ENCODE assay signal across 9 cellular contexts in the genomic region with DNA sequence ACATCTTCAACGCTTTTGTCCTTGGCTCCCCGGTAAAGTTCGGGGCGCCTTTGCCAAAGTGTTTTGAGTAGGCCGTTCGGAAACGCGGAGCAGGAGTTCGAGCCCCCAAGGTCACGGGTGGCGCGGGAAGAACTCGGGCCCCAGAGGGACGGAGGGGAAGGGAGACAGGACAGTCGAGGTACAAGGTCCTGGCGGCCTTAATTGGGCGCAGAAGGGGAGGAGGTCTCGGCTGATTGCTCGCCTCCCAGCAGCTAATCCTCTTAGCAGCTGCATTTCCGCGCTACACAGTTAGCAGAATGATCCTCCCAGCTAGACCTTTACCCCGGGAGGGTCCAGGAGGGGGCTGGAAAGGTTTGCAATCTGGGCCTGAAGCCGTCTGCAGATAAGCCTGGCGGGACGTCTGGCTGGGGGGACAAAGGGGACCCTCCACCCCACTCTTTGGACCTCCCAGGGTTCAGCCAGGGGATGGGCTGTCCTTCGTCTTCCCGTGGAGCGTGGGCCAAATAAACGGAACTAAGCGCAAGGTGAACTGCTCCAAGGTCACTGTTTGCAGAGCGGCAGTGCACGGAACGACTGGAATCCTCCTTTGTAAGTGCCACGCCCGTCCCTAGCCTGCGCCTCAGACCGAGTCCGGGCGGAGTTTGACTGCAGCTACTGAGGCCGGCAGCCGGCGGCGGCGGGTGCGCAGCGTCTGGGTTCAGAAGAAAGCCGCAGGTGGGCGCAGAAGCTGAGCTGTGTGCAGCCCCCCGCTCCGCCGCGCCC. TPM values are rescaled to one million over a fixed set of nuclear protein-coding genes. Genes with fewer than 3 reads are reported as not detected.
A peak's percentile ranks its signal among the peaks of the same experiment; 100 is the strongest.
DNase-seq lines count a peak whose midpoint lies in the region; ATAC-seq, FAIRE-seq and TF ChIP-seq lines count a peak whose summit lies in the region.
"Had no signal": no experiment of that assay in that cellular context is flagged by ENCODE, and none has a peak within 500 bp of the region (broad histone marks: within the 10 kb centered on the region; RNA-seq: fewer than 3 reads in every experiment).

No MANE protein-coding gene starts in this region.

- H3K9me3 ChIP-seq in PC-9 (ENCODE audit: insufficient read depth, low read depth) (no peaks in the 10 kb centered on the region), esophagus squamous epithelium (no peaks in the 10 kb centered on the region)

- DNase-seq in GM10266 (ENCODE audit: extremely low spot score): peak; percentile 24
- DNase-seq in PC-9: peak in 1 of 2 experiments; percentile 27
- DNase-seq in esophagus squamous epithelium (lab: John Stamatoyannopoulos, UW): no peak
- no peak for DNase-seq in retinal pigment epithelial cell (ENCODE audit: low read depth)
- no peak for DNase-seq in RCC 7860 (ENCODE audit: low spot score)
- DNase-seq in NCI-H1105 (lab: John Stamatoyannopoulos, UW): no peak
- no peak for DNase-seq in NOMO-1 (lab: John Stamatoyannopoulos, UW; ENCODE audit: unreplicated experiment in 2 of 2)

- no peaks in the 10 kb centered on the region for H3K36me3 ChIP-seq in PC-9 (ENCODE audit: low read depth)
- H3K36me3 ChIP-seq in esophagus squamous epithelium: no peaks in the 10 kb centered on the region

- H4K20me1 ChIP-seq in PC-9 (ENCODE audit: insufficient read depth): no peaks in the 10 kb centered on the region

- no peak for TF ChIP-seq POLR2A in esophagus squamous epithelium (IDR thresholded peaks at IDR 0.05)

- H3K27me3 ChIP-seq in PC-9 (ENCODE audit: insufficient read depth, low read depth) (peaks cover 23% of the 10 kb centered on the region), esophagus squamous epithelium (peaks cover 9 to 91% (median 18%) of the 10 kb centered on the region in 4 donors)

- POLR2A ChIA-PET in PC-9 (lab: Charles Lee; ENCODE audit: unreplicated experiment): no interaction called here

- H2AFZ ChIP-seq in PC-9: no peak overlapping the region

- H3K27ac ChIP-seq in PC-9 (no peak overlapping the region), esophagus squamous epithelium (no peak overlapping the region)
- H3K27ac ChIP-seq: epithelial cell of prostate had no signal

- H3K4me2 ChIP-seq in PC-9: peak overlapping the region; percentile 46; the same call in 1 of the 2 replicates

- CTCF ChIA-PET in PC-9 (lab: Charles Lee): no interaction called here

- WGBS in esophagus squamous epithelium, 2 donors: 12 to 14% methylated on average over 11 to 12 of the region's 52 CpGs

- intact Hi-C loops in PC-9 (cut with micrococcal nuclease; ENCODE audit: unreplicated experiment): no loop called here
- intact Hi-C loops in esophagus squamous epithelium (cut with DNase I): loop anchor here (10.0 kb wide), 1 partner anchor 610 kb away; no protein-coding TSS in a partner anchor

- no peaks in the 10 kb centered on the region for H3K79me2 ChIP-seq in PC-9 (ENCODE audit: low read depth)

- no peak for FAIRE-seq in RCC 7860 (lab: Jason Lieb, UNC)

- no TSS peak for BruUV-seq in PC-9 (replicated peaks; lab: Mats Ljungman, UMichigan)

- ATAC-seq in HG02759 (IDR thresholded peaks at IDR 0.05; ENCODE audit: unreplicated experiment): no peak

- H3K4me1 ChIP-seq in PC-9 (replicated peaks; ENCODE audit: insufficient read depth): no peaks in the 10 kb centered on the region; the same call in 1 of the 2 replicates
- peaks cover 18 to 39% (median 20%) of the 10 kb centered on the region in 3 donors for H3K4me1 ChIP-seq in esophagus squamous epithelium

- H3F3A ChIP-seq in PC-9 (ENCODE audit: insufficient read depth, low read depth): no peaks in the 10 kb centered on the region

- H3K4me3 ChIP-seq in PC-9 (no peak overlapping the region), esophagus squamous epithelium (peak overlapping the region; percentile 1 to 68 (median 42)), retinal pigment epithelial cell (ENCODE audit: low read length) (peak overlapping the region; percentile 25)

- no peaks in the 10 kb centered on the region for H3K9me2 ChIP-seq in PC-9 (ENCODE audit: insufficient read depth)

- TF ChIP-seq CTCF in GM10266 (IDR thresholded peaks at IDR 0.05; ENCODE audit: control insufficient read depth, insufficient read depth, low read depth, missing control alignments) (no peak), PC-9 (conservative IDR thresholded peaks at IDR 0.05) (no peak), esophagus squamous epithelium (IDR thresholded peaks at IDR 0.05) (no peak), retinal pigment epithelial cell (conservative IDR thresholded peaks at IDR 0.05; ENCODE audit: low read depth, low read length) (no peak)

RNA-seq across cellular contexts. Expression of gene EOMES, which starts 7.2 kb away (rescaled TPM):
- total RNA-seq in PC-9 (2021) (not detected in 2 replicates), esophagus squamous epithelium (under 1 TPM in 3 of 4 donors, not detected in 1; 0.18 to 0.23 (median 0.19) TPM)
